In genomic region chr17:51640108-51640622, GRCh38 we compare ENCODE assay signal across 10 cellular contexts.
DNase-seq lines count a peak whose midpoint lies in the region; ATAC-seq, FAIRE-seq and TF ChIP-seq lines count a peak whose summit lies in the region.
"Had no signal": no experiment of that assay in that cellular context is flagged by ENCODE, and none has a peak within 500 bp of the region (broad histone marks: within the 10 kb centered on the region; RNA-seq: fewer than 3 reads in every experiment).

No MANE protein-coding gene starts in this region.

- intact Hi-C loops in MCF 10A (cut with micrococcal nuclease): loop anchor here (1.0 kb wide), 1 partner anchor 63 kb away; no protein-coding TSS in a partner anchor
- intact Hi-C loops in breast epithelium (cut with DNase I; ENCODE audit: low total_unique reads): no loop called here

- H3K9me3 ChIP-seq in breast epithelium: no peaks in the 10 kb centered on the region

- no peak overlapping the region for H3K4me3 Mint-ChIP-seq in MCF 10A (ENCODE audit: unreplicated experiment)
- no peak overlapping the region for H3K4me3 Mint-ChIP-seq in stimulated activated naive CD8-positive, alpha-beta T cell treated with anti-CD3 and anti-CD28 coated beads, Interleukin-15, amount 100 ng/mL, for 72 hours
- H3K4me3 Mint-ChIP-seq: naive thymus-derived CD8-positive, alpha-beta T cell had no signal

- H3K27ac Mint-ChIP-seq in MCF 10A (ENCODE audit: low read depth, unreplicated experiment): no peak overlapping the region
- no peak overlapping the region for H3K27ac Mint-ChIP-seq in stimulated activated naive CD8-positive, alpha-beta T cell treated with anti-CD3 and anti-CD28 coated beads, Interleukin-15, amount 100 ng/mL, for 72 hours

- peak; percentile 41 for TF ChIP-seq CTCF in MCF 10A (IDR thresholded peaks at IDR 0.05; ENCODE audit: unreplicated experiment)
- no peak for TF ChIP-seq CTCF in breast epithelium (IDR thresholded peaks at IDR 0.05)
- peak; percentile 35 for TF ChIP-seq CTCF in bronchial epithelial cell (IDR thresholded peaks at IDR 0.05; ENCODE audit: insufficient read depth, low read length, severe bottlenecking)

- no TSS peak for BruUV-seq in MCF 10A (replicated peaks; lab: Mats Ljungman, UMichigan)

- peaks cover 10% of the 10 kb centered on the region for H3K27me3 Mint-ChIP-seq in MCF 10A (ENCODE audit: insufficient read depth, unreplicated experiment)
- H3K27me3 Mint-ChIP-seq in stimulated activated naive CD8-positive, alpha-beta T cell treated with anti-CD3 and anti-CD28 coated beads, Interleukin-15, amount 100 ng/mL, for 72 hours: peaks cover 23% of the 10 kb centered on the region

- POLR2A ChIA-PET in MCF 10A (lab: Yijun Ruan, JAX): no interaction called here

- no peak overlapping the region for H3K4me3 ChIP-seq in breast epithelium
- H3K4me3 ChIP-seq in bronchial epithelial cell (ENCODE audit: low read depth, low read length): no peak overlapping the region

- DNase-seq in MCF 10A (ENCODE audit: unreplicated experiment) (peak; percentile 69), breast epithelium (ENCODE audit: low spot score in 2 of 2) (no peak), NAMALWA (ENCODE audit: low spot score) (peak; percentile 51), bronchial epithelial cell (ENCODE audit: low read depth) (peak; percentile 88), mesenteric fat pad (ENCODE audit: low spot score) (no peak), anterior cingulate cortex (lab: John Stamatoyannopoulos, UW) (no peak)
- peak; percentile 2 to 13 for DNase-seq in stimulated activated naive CD8-positive, alpha-beta T cell treated with anti-CD3 and anti-CD28 coated beads, Interleukin-15, amount 100 ng/mL, for 72 hours

- peaks cover 6% of the 10 kb centered on the region for H3K36me3 Mint-ChIP-seq in MCF 10A (ENCODE audit: insufficient read depth, unreplicated experiment)
- H3K36me3 Mint-ChIP-seq: naive thymus-derived CD8-positive, alpha-beta T cell had no signal

- peak; percentile 62 for FAIRE-seq in bronchial epithelial cell (lab: Jason Lieb, UNC)
- FAIRE-seq: colon had no signal

- peaks cover 22% of the 10 kb centered on the region for H3K4me1 Mint-ChIP-seq in MCF 10A (ENCODE audit: insufficient read depth, unreplicated experiment)
- H3K4me1 Mint-ChIP-seq in stimulated activated naive CD8-positive, alpha-beta T cell treated with anti-CD3 and anti-CD28 coated beads, Interleukin-15, amount 100 ng/mL, for 72 hours: no peaks in the 10 kb centered on the region
- H3K4me1 Mint-ChIP-seq: naive thymus-derived CD8-positive, alpha-beta T cell had no signal

- H3K27ac ChIP-seq in breast epithelium: no peak overlapping the region

- H3K27me3 ChIP-seq in breast epithelium: peaks cover 0 to 3% of the 10 kb centered on the region in 2 donors
- H3K27me3 ChIP-seq in bronchial epithelial cell (ENCODE audit: control insufficient read depth, insufficient read depth, low read length): no peaks in the 10 kb centered on the region

- H3K4me1 ChIP-seq in breast epithelium: no peaks in the 10 kb centered on the region

- CTCF ChIA-PET in MCF 10A (lab: Yijun Ruan, JAX): interaction anchor here (0.6 to 1.0 kb wide), 2 partner anchors 8 to 21 kb away, joined by 3 read pairs; no protein-coding TSS in a partner anchor

- peak; percentile 52 for ATAC-seq in stimulated activated naive CD8-positive, alpha-beta T cell treated with anti-CD3 and anti-CD28 coated beads, Interleukin-15, amount 100 ng/mL, for 72 hours
- ATAC-seq in HG02763 (IDR thresholded peaks at IDR 0.05; ENCODE audit: unreplicated experiment): no peak
- ATAC-seq: naive thymus-derived CD8-positive, alpha-beta T cell had no signal

- no peak for TF ChIP-seq POLR2A in breast epithelium (IDR thresholded peaks at IDR 0.05)

- no peaks in the 10 kb centered on the region for H3K9me3 Mint-ChIP-seq in MCF 10A (ENCODE audit: unreplicated experiment)
- H3K9me3 Mint-ChIP-seq in stimulated activated naive CD8-positive, alpha-beta T cell treated with anti-CD3 and anti-CD28 coated beads, Interleukin-15, amount 100 ng/mL, for 72 hours: no peaks in the 10 kb centered on the region

- H3K36me3 ChIP-seq in breast epithelium (no peaks in the 10 kb centered on the region), bronchial epithelial cell (ENCODE audit: control insufficient read depth, insufficient read depth, low read length) (no peaks in the 10 kb centered on the region)

Comparison
In these comparisons a context has a peak if more than half of its experiments do, and no peak if none do; other contexts are left out.
1. DNase-seq: peak in MCF 10A (single experiment), NAMALWA (single experiment), bronchial epithelial cell (single experiment) and stimulated activated naive CD8-positive, alpha-beta T cell treated with anti-CD3 and anti-CD28 coated beads, Interleukin-15, amount 100 ng/mL, for 72 hours (2 of 2); none in breast epithelium (0 of 2), mesenteric fat pad (single experiment) and anterior cingulate cortex (0 of 58).
2. CTCF ChIP-seq: peak in MCF 10A (single experiment) and bronchial epithelial cell (single experiment); none in breast epithelium (0 of 3).